Comparison of ENCODE assay signal across 8 cellular contexts in genomic region chr15:70097337-70098169, GRCh38. TPM values are rescaled to one million over a fixed set of nuclear protein-coding genes. Genes with fewer than 3 reads are reported as not detected.
A peak's percentile ranks its signal among the peaks of the same experiment; 100 is the strongest.
DNase-seq lines count a peak whose midpoint lies in the region; ATAC-seq and TF ChIP-seq lines count a peak whose summit lies in the region.

TSS of gene TLE3 (minus strand) at chr15:70097917. CDS start at chr15:70096798, 1,119 bp downstream.

- DNase-seq in CD1c-positive myeloid dendritic cell (ENCODE audit: extremely low spot score) = peak; percentile 99
- DNase-seq in NCI-H82 (lab: John Stamatoyannopoulos, UW) = peak; percentile 99
- peak; percentile 99 for DNase-seq in activated CD4-positive, alpha-beta memory T cell treated with anti-CD3 and anti-CD28 coated beads for 36 hours
- DNase-seq in dorsolateral prefrontal cortex = peak; percentile 98 to 100 (median 100)
- peak; percentile 100 for DNase-seq in right lobe of liver
- peak; percentile 95 for DNase-seq in stimulated activated CD4-positive, alpha-beta T cell treated with anti-CD3 and anti-CD28 coated beads, Interleukin-4, amount 100 ng/mL, for 48 hours (ENCODE audit: low read depth in 2 of 2)

- H3K27me3 ChIP-seq in dorsolateral prefrontal cortex = peaks cover 0 to 19% (median 0%) of the 10 kb centered on the region in 45 donors
- no peaks in the 10 kb centered on the region for H3K27me3 ChIP-seq in right lobe of liver

- H3K27me3 Mint-ChIP-seq in activated CD4-positive, alpha-beta memory T cell treated with anti-CD3 and anti-CD28 coated beads for 36 hours = no peaks in the 10 kb centered on the region

- H3K4me3 Mint-ChIP-seq in activated CD4-positive, alpha-beta memory T cell treated with anti-CD3 and anti-CD28 coated beads for 36 hours = peak within 1 kb of the TSS; percentile 88

- CTCF ChIA-PET in activated CD4-positive, alpha-beta memory T cell treated with anti-CD3 and anti-CD28 coated beads for 36 hours (lab: Charles Lee) = interaction anchor here (0.7 to 1.6 kb wide), 12 partner anchors 338 to 644 kb away, joined by 3 to 5 read pairs (median 4); partner anchors contain the start of gene RPLP1

- ATAC-seq in GM19395 (IDR thresholded peaks at IDR 0.05; ENCODE audit: unreplicated experiment) (peak; percentile 64), HG03571 (IDR thresholded peaks at IDR 0.05; ENCODE audit: unreplicated experiment) (peak; percentile 54), right lobe of liver (peak; percentile 50 to 69 (median 57))

- peak within 1 kb of the TSS; percentile 77 to 100 (median 96) for H3K27ac ChIP-seq in dorsolateral prefrontal cortex
- H3K27ac ChIP-seq in right lobe of liver = peak within 1 kb of the TSS; percentile 92 to 99 (median 98)

- peak within 1 kb of the TSS; percentile 95 for H3K27ac Mint-ChIP-seq in activated CD4-positive, alpha-beta memory T cell treated with anti-CD3 and anti-CD28 coated beads for 36 hours

- under 1% methylated on average over 29 of the region's 76 CpGs for WGBS in right lobe of liver (ENCODE audit: insufficient coverage, low coverage, low lambda C conversion rate, missing lambda C conversion rate)

- POLR2A ChIA-PET in activated CD4-positive, alpha-beta memory T cell treated with anti-CD3 and anti-CD28 coated beads for 36 hours (lab: Charles Lee) = interaction anchor here (0.6 to 4.1 kb wide), 13 partner anchors 9 to 675 kb away, joined by 3 to 43 read pairs (median 4); partner anchors contain the start of gene RPLP1

- H3K4me3 ChIP-seq in dorsolateral prefrontal cortex = peak within 1 kb of the TSS; percentile 65 to 92 (median 79)
- H3K4me3 ChIP-seq in right lobe of liver = peak within 1 kb of the TSS; percentile 78 to 86 (median 84)

- H3K4me1 ChIP-seq in right lobe of liver = peaks cover 0 to 58% (median 29%) of the 10 kb centered on the region in 4 donors

- TF ChIP-seq POLR2A in right lobe of liver (IDR thresholded peaks at IDR 0.05) = peak; percentile 96

- peaks cover 33% of the 10 kb centered on the region for H3K4me1 Mint-ChIP-seq in activated CD4-positive, alpha-beta memory T cell treated with anti-CD3 and anti-CD28 coated beads for 36 hours (ENCODE audit: low read depth)

- intact Hi-C loops in activated CD4-positive, alpha-beta memory T cell treated with anti-CD3 and anti-CD28 coated beads for 36 hours (cut with micrococcal nuclease) = loop anchor here (1.0 to 5.0 kb wide), 9 partner anchors 75 to 645 kb away; partner anchors contain the start of gene RPLP1
- intact Hi-C loops in dorsolateral prefrontal cortex (cut with DNase I) = loop anchor here (2.0 to 10.0 kb wide), 8 partner anchors 35 to 623 kb away; no protein-coding TSS in a partner anchor
- intact Hi-C loops in right lobe of liver (cut with DNase I) = no loop called here

- peaks cover 29% of the 10 kb centered on the region for H3K36me3 Mint-ChIP-seq in activated CD4-positive, alpha-beta memory T cell treated with anti-CD3 and anti-CD28 coated beads for 36 hours

- TF ChIP-seq CTCF in dorsolateral prefrontal cortex (IDR thresholded peaks at IDR 0.05 in 54 of 56, conservative IDR thresholded peaks at IDR 0.05 in 2 of 56; ENCODE audit: low read depth in 1 of 56, partially characterized antibody in 56 of 56) (peak in 53 of 56 donors; percentile 19 to 66 (median 44)), right lobe of liver (IDR thresholded peaks at IDR 0.05) (peak; percentile 22 to 72 (median 56))

- no peaks in the 10 kb centered on the region for H3K36me3 ChIP-seq in right lobe of liver

- no peaks in the 10 kb centered on the region for H3K9me3 Mint-ChIP-seq in activated CD4-positive, alpha-beta memory T cell treated with anti-CD3 and anti-CD28 coated beads for 36 hours

- no peaks in the 10 kb centered on the region for H3K9me3 ChIP-seq in right lobe of liver

RNA-seq across cellular contexts. Expression of gene TLE3, which starts in this region (rescaled TPM):
- total RNA-seq in activated CD4-positive, alpha-beta memory T cell treated with anti-CD3 and anti-CD28 coated beads for 36 hours = 10 to 100 TPM; 85.4 to 95.1 TPM
- 10 to 100 TPM; 22.5 to 97.6 (median 43.5) TPM for total RNA-seq in dorsolateral prefrontal cortex
- total RNA-seq in right lobe of liver = 10 to 100 TPM in 5 of 6 experiments, 1 to 10 TPM in 1; 8.9 to 38.2 (median 21.2) TPM

Comparison
In these comparisons a context has a peak if more than half of its experiments do, and no peak if none do; other contexts are left out.
1. Peak in every context shown above with its lines: DNase-seq, ATAC-seq, H3K4me3 ChIP-seq and H3K27ac ChIP-seq.
2. intact Hi-C loops: an anchor here in activated CD4-positive, alpha-beta memory T cell treated with anti-CD3 and anti-CD28 coated beads for 36 hours (1.0 to 5.0 kb wide) and dorsolateral prefrontal cortex (2.0 to 10.0 kb wide); none called in right lobe of liver.